1 cellular context compared by ENCODE assay signal in the genomic region with DNA sequence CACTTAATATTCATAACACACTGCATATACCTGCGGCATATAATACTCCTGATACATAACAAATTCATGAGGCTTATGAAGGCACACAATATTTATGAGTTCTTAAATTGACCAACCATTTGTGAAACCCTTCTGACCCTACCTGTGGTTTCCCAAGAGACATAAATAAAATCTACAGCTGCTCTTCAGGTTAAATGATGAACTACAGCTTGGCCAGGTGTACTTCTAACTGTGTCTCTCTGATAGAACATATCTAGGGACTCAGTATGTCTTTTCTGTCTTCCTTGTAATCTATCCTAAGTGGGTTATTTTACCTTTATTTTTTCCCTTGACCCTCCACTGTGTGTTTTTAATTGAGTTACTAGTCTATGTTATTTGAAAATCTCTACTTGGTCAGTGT.
TF ChIP-seq lines count a peak whose summit lies in the region.

No MANE protein-coding gene starts in this region.

TF ChIP-seq in GM23338, 12 proteins besides CTCF, POLR2A, EP300 and RAD21 (continued from another document):
- TF ChIP-seq ZNF462 (CRISPR knock-in tag; IDR thresholded peaks at IDR 0.05) (no peak), NANOG (IDR thresholded peaks at IDR 0.05; ENCODE audit: borderline replicate concordance) (no peak), POLR2AphosphoS5 (IDR thresholded peaks at IDR 0.05; ENCODE audit: low read depth) (no peak), EZH2phosphoT487 (IDR thresholded peaks at IDR 0.05; ENCODE audit: unreplicated experiment) (no peak), JUNB (IDR thresholded peaks at IDR 0.05; ENCODE audit: unreplicated experiment) (no peak), ETS1 (IDR thresholded peaks at IDR 0.05) (no peak), STAT1 (IDR thresholded peaks at IDR 0.05; ENCODE audit: unreplicated experiment) (no peak), ZNF331 (CRISPR knock-in tag; IDR thresholded peaks at IDR 0.05; ENCODE audit: low read depth) (no peak), ZNF114 (CRISPR knock-in tag; IDR thresholded peaks at IDR 0.05) (no peak), EZH2 (IDR thresholded peaks at IDR 0.05; ENCODE audit: low read depth, unreplicated experiment) (no peak)
- TF ChIP-seq, protein P1, sequence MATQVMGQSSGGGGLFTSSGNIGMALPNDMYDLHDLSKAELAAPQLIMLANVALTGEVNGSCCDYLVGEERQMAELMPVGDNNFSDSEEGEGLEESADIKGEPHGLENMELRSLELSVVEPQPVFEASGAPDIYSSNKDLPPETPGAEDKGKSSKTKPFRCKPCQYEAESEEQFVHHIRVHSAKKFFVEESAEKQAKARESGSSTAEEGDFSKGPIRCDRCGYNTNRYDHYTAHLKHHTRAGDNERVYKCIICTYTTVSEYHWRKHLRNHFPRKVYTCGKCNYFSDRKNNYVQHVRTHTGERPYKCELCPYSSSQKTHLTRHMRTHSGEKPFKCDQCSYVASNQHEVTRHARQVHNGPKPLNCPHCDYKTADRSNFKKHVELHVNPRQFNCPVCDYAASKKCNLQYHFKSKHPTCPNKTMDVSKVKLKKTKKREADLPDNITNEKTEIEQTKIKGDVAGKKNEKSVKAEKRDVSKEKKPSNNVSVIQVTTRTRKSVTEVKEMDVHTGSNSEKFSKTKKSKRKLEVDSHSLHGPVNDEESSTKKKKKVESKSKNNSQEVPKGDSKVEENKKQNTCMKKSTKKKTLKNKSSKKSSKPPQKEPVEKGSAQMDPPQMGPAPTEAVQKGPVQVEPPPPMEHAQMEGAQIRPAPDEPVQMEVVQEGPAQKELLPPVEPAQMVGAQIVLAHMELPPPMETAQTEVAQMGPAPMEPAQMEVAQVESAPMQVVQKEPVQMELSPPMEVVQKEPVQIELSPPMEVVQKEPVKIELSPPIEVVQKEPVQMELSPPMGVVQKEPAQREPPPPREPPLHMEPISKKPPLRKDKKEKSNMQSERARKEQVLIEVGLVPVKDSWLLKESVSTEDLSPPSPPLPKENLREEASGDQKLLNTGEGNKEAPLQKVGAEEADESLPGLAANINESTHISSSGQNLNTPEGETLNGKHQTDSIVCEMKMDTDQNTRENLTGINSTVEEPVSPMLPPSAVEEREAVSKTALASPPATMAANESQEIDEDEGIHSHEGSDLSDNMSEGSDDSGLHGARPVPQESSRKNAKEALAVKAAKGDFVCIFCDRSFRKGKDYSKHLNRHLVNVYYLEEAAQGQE (IDR thresholded peaks at IDR 0.05; ENCODE audit: unreplicated experiment), result no peak
